In the genomic region with DNA sequence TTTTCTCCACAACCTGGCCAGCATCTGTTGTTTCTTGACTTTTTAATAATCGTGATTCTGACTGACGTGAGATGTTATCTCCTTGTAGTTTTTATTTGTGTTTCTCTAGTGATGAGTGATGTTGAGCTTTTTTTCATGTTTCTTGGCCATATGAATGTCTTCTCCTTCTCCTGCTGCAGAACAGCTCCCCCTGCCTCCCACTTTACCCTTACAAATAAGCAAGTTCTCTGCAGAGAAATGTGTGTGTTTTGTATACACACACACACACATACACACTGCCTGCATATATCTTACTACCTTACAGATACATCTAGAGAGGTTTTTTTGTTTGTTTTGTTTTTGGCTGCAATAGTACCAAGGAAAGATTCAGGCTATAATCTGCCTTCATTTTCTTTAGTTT, we compare ENCODE assay signal across 2 cellular contexts.
TF ChIP-seq lines count a peak whose summit lies in the region.

No MANE protein-coding gene starts in this region.

TF ChIP-seq in SK-N-SH, 30 proteins besides CTCF, POLR2A, EP300 and RAD21 (continued from another document):
- no peak for TF ChIP-seq MXI1 (IDR thresholded peaks at IDR 0.05; ENCODE audit: low read depth, low read length)
- TF ChIP-seq MEF2A (IDR thresholded peaks at IDR 0.05; ENCODE audit: borderline replicate concordance, low read depth) = no peak
- TF ChIP-seq GATA2 (CRISPR knock-in tag; IDR thresholded peaks at IDR 0.05) = no peak
- TF ChIP-seq SIN3A (IDR thresholded peaks at IDR 0.05; ENCODE audit: borderline replicate concordance, low read depth, low read length) = no peak
- TF ChIP-seq, protein P1, sequence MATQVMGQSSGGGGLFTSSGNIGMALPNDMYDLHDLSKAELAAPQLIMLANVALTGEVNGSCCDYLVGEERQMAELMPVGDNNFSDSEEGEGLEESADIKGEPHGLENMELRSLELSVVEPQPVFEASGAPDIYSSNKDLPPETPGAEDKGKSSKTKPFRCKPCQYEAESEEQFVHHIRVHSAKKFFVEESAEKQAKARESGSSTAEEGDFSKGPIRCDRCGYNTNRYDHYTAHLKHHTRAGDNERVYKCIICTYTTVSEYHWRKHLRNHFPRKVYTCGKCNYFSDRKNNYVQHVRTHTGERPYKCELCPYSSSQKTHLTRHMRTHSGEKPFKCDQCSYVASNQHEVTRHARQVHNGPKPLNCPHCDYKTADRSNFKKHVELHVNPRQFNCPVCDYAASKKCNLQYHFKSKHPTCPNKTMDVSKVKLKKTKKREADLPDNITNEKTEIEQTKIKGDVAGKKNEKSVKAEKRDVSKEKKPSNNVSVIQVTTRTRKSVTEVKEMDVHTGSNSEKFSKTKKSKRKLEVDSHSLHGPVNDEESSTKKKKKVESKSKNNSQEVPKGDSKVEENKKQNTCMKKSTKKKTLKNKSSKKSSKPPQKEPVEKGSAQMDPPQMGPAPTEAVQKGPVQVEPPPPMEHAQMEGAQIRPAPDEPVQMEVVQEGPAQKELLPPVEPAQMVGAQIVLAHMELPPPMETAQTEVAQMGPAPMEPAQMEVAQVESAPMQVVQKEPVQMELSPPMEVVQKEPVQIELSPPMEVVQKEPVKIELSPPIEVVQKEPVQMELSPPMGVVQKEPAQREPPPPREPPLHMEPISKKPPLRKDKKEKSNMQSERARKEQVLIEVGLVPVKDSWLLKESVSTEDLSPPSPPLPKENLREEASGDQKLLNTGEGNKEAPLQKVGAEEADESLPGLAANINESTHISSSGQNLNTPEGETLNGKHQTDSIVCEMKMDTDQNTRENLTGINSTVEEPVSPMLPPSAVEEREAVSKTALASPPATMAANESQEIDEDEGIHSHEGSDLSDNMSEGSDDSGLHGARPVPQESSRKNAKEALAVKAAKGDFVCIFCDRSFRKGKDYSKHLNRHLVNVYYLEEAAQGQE (IDR thresholded peaks at IDR 0.05; ENCODE audit: low read depth, low read length) = no peak
- no peak for TF ChIP-seq CHD2 (IDR thresholded peaks at IDR 0.05; ENCODE audit: low read length, partially characterized antibody)
- TF ChIP-seq YY1 (IDR thresholded peaks at IDR 0.05; ENCODE audit: low read depth) = no peak

TF ChIP-seq in SK-N-SH treated with all-trans-retinoic acid at 6 μM for 48 hours, 23 proteins besides CTCF, POLR2A, EP300 and RAD21 (continued from another document):
- TF ChIP-seq CREB5 (CRISPR knock-in tag; IDR thresholded peaks at IDR 0.05; ENCODE audit: low read depth) (no peak), OSR1 (CRISPR knock-in tag; IDR thresholded peaks at IDR 0.05) (no peak), PPARA (CRISPR knock-in tag; IDR thresholded peaks at IDR 0.05; ENCODE audit: borderline replicate concordance) (no peak), ZFP30 (CRISPR knock-in tag; IDR thresholded peaks at IDR 0.05) (no peak), ISL1 (CRISPR knock-in tag; IDR thresholded peaks at IDR 0.05) (no peak), ZNF565 (CRISPR knock-in tag; conservative IDR thresholded peaks at IDR 0.05; ENCODE audit: low read depth) (no peak), ZC3H10 (CRISPR knock-in tag; IDR thresholded peaks at IDR 0.05) (no peak), TOX (CRISPR knock-in tag; IDR thresholded peaks at IDR 0.05; ENCODE audit: borderline replicate concordance) (no peak), ZFP3 (CRISPR knock-in tag; IDR thresholded peaks at IDR 0.05) (no peak), CSDC2 (CRISPR knock-in tag; IDR thresholded peaks at IDR 0.05) (no peak), GLIS3 (CRISPR knock-in tag; IDR thresholded peaks at IDR 0.05) (no peak), ZNF70 (CRISPR knock-in tag; IDR thresholded peaks at IDR 0.05) (no peak), BACH2 (CRISPR knock-in tag; IDR thresholded peaks at IDR 0.05; ENCODE audit: borderline replicate concordance) (no peak)
- TF ChIP-seq, protein P2, sequence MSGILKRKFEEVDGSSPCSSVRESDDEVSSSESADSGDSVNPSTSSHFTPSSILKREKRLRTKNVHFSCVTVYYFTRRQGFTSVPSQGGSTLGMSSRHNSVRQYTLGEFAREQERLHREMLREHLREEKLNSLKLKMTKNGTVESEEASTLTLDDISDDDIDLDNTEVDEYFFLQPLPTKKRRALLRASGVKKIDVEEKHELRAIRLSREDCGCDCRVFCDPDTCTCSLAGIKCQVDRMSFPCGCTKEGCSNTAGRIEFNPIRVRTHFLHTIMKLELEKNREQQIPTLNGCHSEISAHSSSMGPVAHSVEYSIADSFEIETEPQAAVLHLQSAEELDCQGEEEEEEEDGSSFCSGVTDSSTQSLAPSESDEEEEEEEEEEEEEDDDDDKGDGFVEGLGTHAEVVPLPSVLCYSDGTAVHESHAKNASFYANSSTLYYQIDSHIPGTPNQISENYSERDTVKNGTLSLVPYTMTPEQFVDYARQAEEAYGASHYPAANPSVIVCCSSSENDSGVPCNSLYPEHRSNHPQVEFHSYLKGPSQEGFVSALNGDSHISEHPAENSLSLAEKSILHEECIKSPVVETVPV (CRISPR knock-in tag; IDR thresholded peaks at IDR 0.05) = no peak
TF ChIP-seq in SK-N-SH treated with all-trans-retinoic acid at 6 μM for 48 hours: peak in this region for 0.
